ENCODE assay signal across 1 cellular context in the genomic region with DNA sequence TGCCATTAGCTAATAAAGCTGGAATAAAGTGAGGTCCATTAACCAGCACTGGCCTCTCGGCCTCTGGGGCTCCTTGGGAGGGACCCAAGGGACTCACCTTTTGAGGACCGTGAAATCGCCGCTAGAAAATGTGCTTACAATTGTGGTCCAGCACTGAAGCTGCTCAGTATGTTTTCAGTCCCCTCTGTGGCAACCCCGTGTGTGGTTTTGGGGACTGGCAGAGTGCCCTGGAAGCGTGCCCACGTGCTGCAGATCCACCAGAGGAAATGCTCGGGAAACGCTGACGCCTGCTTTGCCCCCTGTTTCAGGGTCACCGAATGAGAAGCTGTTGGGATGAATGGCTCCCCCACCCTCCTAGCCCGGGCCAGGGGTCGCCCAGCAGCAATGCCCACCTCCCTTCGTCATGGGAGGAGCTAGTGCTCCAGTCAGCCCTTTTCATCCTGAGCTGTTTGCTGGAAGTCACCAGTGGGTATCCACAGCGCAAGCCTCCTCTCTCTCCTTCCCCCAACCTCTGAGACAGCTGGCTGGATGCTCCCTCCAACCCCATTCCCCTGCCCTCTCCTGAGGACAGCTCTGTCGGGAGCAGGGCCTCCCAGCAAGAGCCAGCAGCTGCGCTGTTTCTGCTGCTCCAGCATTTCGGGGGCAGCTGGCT.
TF ChIP-seq lines count a peak whose summit lies in the region.

No MANE protein-coding gene starts in this region.

TF ChIP-seq in HCT116, 20 proteins besides CTCF, POLR2A, EP300 and RAD21 (continued from another document):
- TF ChIP-seq, protein P1, sequence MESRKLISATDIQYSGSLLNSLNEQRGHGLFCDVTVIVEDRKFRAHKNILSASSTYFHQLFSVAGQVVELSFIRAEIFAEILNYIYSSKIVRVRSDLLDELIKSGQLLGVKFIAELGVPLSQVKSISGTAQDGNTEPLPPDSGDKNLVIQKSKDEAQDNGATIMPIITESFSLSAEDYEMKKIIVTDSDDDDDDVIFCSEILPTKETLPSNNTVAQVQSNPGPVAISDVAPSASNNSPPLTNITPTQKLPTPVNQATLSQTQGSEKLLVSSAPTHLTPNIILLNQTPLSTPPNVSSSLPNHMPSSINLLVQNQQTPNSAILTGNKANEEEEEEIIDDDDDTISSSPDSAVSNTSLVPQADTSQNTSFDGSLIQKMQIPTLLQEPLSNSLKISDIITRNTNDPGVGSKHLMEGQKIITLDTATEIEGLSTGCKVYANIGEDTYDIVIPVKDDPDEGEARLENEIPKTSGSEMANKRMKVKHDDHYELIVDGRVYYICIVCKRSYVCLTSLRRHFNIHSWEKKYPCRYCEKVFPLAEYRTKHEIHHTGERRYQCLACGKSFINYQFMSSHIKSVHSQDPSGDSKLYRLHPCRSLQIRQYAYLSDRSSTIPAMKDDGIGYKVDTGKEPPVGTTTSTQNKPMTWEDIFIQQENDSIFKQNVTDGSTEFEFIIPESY (IDR thresholded peaks at IDR 0.05; ENCODE audit: extremely low read depth, insufficient replicate concordance, low read length) = no peak
